In the genomic region with DNA sequence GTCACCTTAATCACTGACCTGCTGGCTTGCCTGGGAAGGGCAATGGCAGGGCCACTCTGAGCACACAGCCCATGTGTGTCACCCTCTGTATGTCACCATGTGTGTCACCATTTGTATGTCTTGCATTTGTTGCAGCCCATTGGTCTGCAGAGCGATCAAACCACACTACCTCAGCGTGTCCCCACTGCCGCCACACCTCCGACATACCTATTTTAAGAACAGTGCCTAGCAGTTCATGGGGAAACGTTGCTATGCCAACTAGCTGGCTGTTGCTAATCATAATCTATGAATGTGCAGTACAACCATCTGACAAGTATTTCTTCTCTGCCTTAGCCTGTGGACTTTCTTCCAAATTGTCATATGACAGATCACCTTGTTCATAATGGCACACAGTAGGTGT, we compare ENCODE assay signal across 27 cellular contexts. TPM values are rescaled to one million over a fixed set of nuclear protein-coding genes. Genes with fewer than 3 reads are reported as not detected.
DNase-seq lines count a peak whose midpoint lies in the region; ATAC-seq and TF ChIP-seq lines count a peak whose summit lies in the region.
"Had no signal": no experiment of that assay in that cellular context is flagged by ENCODE, and none has a peak within 500 bp of the region (broad histone marks: within the 10 kb centered on the region; RNA-seq: fewer than 3 reads in every experiment).

No MANE protein-coding gene starts in this region.

- H3K4me1 ChIP-seq in left ventricle myocardium inferior: no peaks in the 10 kb centered on the region
- H3K4me1 ChIP-seq: HAP-1, SJSA1 had no signal

- ATAC-seq in Right ventricle myocardium superior (ENCODE audit: poor library complexity) (peak; percentile 52), T-cell (replicated peaks in 1 of 4) (no peak), GM18520 (IDR thresholded peaks at IDR 0.05; ENCODE audit: unreplicated experiment) (no peak)
- ATAC-seq: K562, PC-3, Right ventricle myocardium inferior had no signal

- intact Hi-C loops in Right ventricle myocardium superior (cut with DNase I): no loop called here
- intact Hi-C loops in left ventricle myocardium inferior (cut with micrococcal nuclease): no loop called here
- intact Hi-C loops in activated CD4-positive, alpha-beta memory T cell treated with anti-CD3 and anti-CD28 coated beads for 36 hours (cut with micrococcal nuclease): no loop called here

- H3K27ac ChIP-seq in left ventricle myocardium inferior (replicated peaks): no peak overlapping the region
- H3K27ac ChIP-seq: GM23248, SJSA1 had no signal

- no peaks in the 10 kb centered on the region for H3K4me1 Mint-ChIP-seq in activated CD4-positive, alpha-beta memory T cell treated with anti-CD3 and anti-CD28 coated beads for 36 hours (ENCODE audit: low read depth)
- no peaks in the 10 kb centered on the region for H3K4me1 Mint-ChIP-seq in T-cell

- CTCF ChIA-PET in activated CD4-positive, alpha-beta memory T cell treated with anti-CD3 and anti-CD28 coated beads for 36 hours (lab: Charles Lee): no interaction called here
- CTCF ChIA-PET in T-cell (lab: Charles Lee): no interaction called here

- DNase-seq in Right ventricle myocardium superior (no peak), left ventricle myocardium inferior (no peak), RPMI8226 (peak; percentile 30), myocyte (ENCODE audit: low read depth) (peak; percentile 44), T-cell (no peak), DMS53 treated with DMSO at 0.1 percent for 48 hours (lab: John Stamatoyannopoulos, UW; ENCODE audit: unreplicated experiment) (no peak)
- no peak for DNase-seq in activated CD4-positive, alpha-beta memory T cell treated with anti-CD3 and anti-CD28 coated beads for 36 hours
- DNase-seq: 8988T; ACHN; CD4-positive, alpha-beta T cell; GM23248; HFFc6; MV-4-11; NCI-H1105; NCI-H1436 treated with DMSO at 0.1 percent for 48 hours; NCI-H187 treated with DMSO at 0.1 percent for 48 hours; NCI-H2107; NCI-H226; NCI-H510A; PC-3 had no signal

- H3K36me3 Mint-ChIP-seq in activated CD4-positive, alpha-beta memory T cell treated with anti-CD3 and anti-CD28 coated beads for 36 hours: no peaks in the 10 kb centered on the region
- H3K36me3 Mint-ChIP-seq in T-cell: no peaks in the 10 kb centered on the region

- H3K27ac Mint-ChIP-seq in activated CD4-positive, alpha-beta memory T cell treated with anti-CD3 and anti-CD28 coated beads for 36 hours: no peak overlapping the region
- no peak overlapping the region for H3K27ac Mint-ChIP-seq in T-cell
- H3K27ac Mint-ChIP-seq: CD4-positive, alpha-beta T cell; HFFc6 had no signal

- H3K9me3 ChIP-seq in left ventricle myocardium inferior (replicated peaks): peaks cover 10% of the 10 kb centered on the region
- H3K9me3 ChIP-seq: HAP-1, SJSA1 had no signal

- TF ChIP-seq CTCF in left ventricle myocardium inferior (IDR thresholded peaks at IDR 0.05; ENCODE audit: borderline replicate concordance): no peak

- no peak overlapping the region for H3K4me3 Mint-ChIP-seq in activated CD4-positive, alpha-beta memory T cell treated with anti-CD3 and anti-CD28 coated beads for 36 hours
- H3K4me3 Mint-ChIP-seq in T-cell: no peak overlapping the region
- H3K4me3 Mint-ChIP-seq: CD4-positive, alpha-beta T cell; HFFc6 had no signal

- no peak overlapping the region for H3K4me3 ChIP-seq in left ventricle myocardium inferior
- H3K4me3 ChIP-seq: GM23248, HAP-1, K562, SJSA1 had no signal

- H3K36me3 ChIP-seq in left ventricle myocardium inferior: no peaks in the 10 kb centered on the region
- H3K36me3 ChIP-seq: HAP-1, SJSA1 had no signal

- H3K27me3 ChIP-seq in left ventricle myocardium inferior (ENCODE audit: low read depth): peaks cover 100% of the 10 kb centered on the region
- H3K27me3 ChIP-seq: SJSA1 had no signal

- H3K9me3 Mint-ChIP-seq in activated CD4-positive, alpha-beta memory T cell treated with anti-CD3 and anti-CD28 coated beads for 36 hours: peaks cover 3% of the 10 kb centered on the region
- peaks cover 4 to 5% (median 4%) of the 10 kb centered on the region in 3 donors for H3K9me3 Mint-ChIP-seq in T-cell

- H3K27me3 Mint-ChIP-seq in activated CD4-positive, alpha-beta memory T cell treated with anti-CD3 and anti-CD28 coated beads for 36 hours: peaks cover 16% of the 10 kb centered on the region
- H3K27me3 Mint-ChIP-seq in T-cell: peaks cover 24 to 34% of the 10 kb centered on the region in 2 donors

- POLR2A ChIA-PET in activated CD4-positive, alpha-beta memory T cell treated with anti-CD3 and anti-CD28 coated beads for 36 hours (lab: Charles Lee): no interaction called here
- POLR2A ChIA-PET in T-cell (lab: Charles Lee): no interaction called here

RNA-seq across cellular contexts. Expression of gene CRMP1, which starts 8.0 kb away (rescaled TPM):
- total RNA-seq in Right ventricle myocardium superior: 1.2 TPM
- total RNA-seq in left ventricle myocardium inferior: 1.4 TPM
- 23.2 and 23.6 TPM in 2 replicates for total RNA-seq in myocyte
- 57.6 TPM for polyA plus RNA-seq in myocyte (2012)
- not detected for total RNA-seq in activated CD4-positive, alpha-beta memory T cell treated with anti-CD3 and anti-CD28 coated beads for 36 hours
- under 1 TPM in 3 of 5 donors, not detected in 2; 0.16 to 0.28 (median 0.20) TPM for total RNA-seq in T-cell
- total RNA-seq: CD4-positive, alpha-beta T cell; G401; GM23248; HFFc6; MCF 10A; PC-3; SJSA1 had no signal

Comparison
In these comparisons a context has a peak if more than half of its experiments do, and no peak if none do; other contexts are left out.
1. DNase-seq: peak in RPMI8226 (single experiment) and myocyte (single experiment); none in Right ventricle myocardium superior (single experiment), left ventricle myocardium inferior (single experiment), activated CD4-positive, alpha-beta memory T cell treated with anti-CD3 and anti-CD28 coated beads for 36 hours (single experiment), T-cell (0 of 34) and DMS53 treated with DMSO at 0.1 percent for 48 hours (single experiment).
2. RNA of gene CRMP1, which starts 8.0 kb away (total RNA-seq): 23.2 to 23.6 TPM in myocyte; 1.4 TPM in left ventricle myocardium inferior (single experiment), 1.2 TPM in Right ventricle myocardium superior (single experiment), 0.16 to 0.28 TPM in T-cell and not detected in activated CD4-positive, alpha-beta memory T cell treated with anti-CD3 and anti-CD28 coated beads for 36 hours; every median in the first group is over 10 times any median in the second.